ENCODE assay signal across 19 cellular contexts in genomic region chr14:44180975-44181374, GRCh38.
"Had no signal": no experiment of that assay in that cellular context is flagged by ENCODE, and none has a peak within 500 bp of the region (broad histone marks: within the 10 kb centered on the region; RNA-seq: fewer than 3 reads in every experiment).

No MANE protein-coding gene starts in this region.

- H3K27me3 Mint-ChIP-seq: activated CD4-positive, alpha-beta memory T cell treated with anti-CD3 and anti-CD28 coated beads, Interleukin-2, amount 10 ng/mL, durations not matched to agents 7 days and 5 days; activated naive CD8-positive, alpha-beta T cell treated with anti-CD3 and anti-CD28 coated beads, Interleukin-2, amount 50 U/mL, for 24 hours had no signal

- ATAC-seq: activated naive CD8-positive, alpha-beta T cell treated with anti-CD3 and anti-CD28 coated beads, Interleukin-2, amount 50 U/mL, for 24 hours; body of pancreas; gastrocnemius medialis; pancreas; psoas muscle had no signal

- H3K27ac Mint-ChIP-seq: activated CD4-positive, alpha-beta memory T cell treated with anti-CD3 and anti-CD28 coated beads, Interleukin-2, amount 10 ng/mL, durations not matched to agents 7 days and 5 days; activated naive CD8-positive, alpha-beta T cell treated with anti-CD3 and anti-CD28 coated beads, Interleukin-2, amount 50 U/mL, for 24 hours; nephron progenitor cell had no signal

- H3K4me1 Mint-ChIP-seq: activated CD4-positive, alpha-beta memory T cell treated with anti-CD3 and anti-CD28 coated beads, Interleukin-2, amount 10 ng/mL, durations not matched to agents 7 days and 5 days; activated naive CD8-positive, alpha-beta T cell treated with anti-CD3 and anti-CD28 coated beads, Interleukin-2, amount 50 U/mL, for 24 hours; nephron progenitor cell had no signal

- H3K4me3 Mint-ChIP-seq: activated CD4-positive, alpha-beta memory T cell treated with anti-CD3 and anti-CD28 coated beads, Interleukin-2, amount 10 ng/mL, durations not matched to agents 7 days and 5 days; activated naive CD8-positive, alpha-beta T cell treated with anti-CD3 and anti-CD28 coated beads, Interleukin-2, amount 50 U/mL, for 24 hours; nephron progenitor cell had no signal

- DNase-seq: activated CD4-positive, alpha-beta memory T cell treated with anti-CD3 and anti-CD28 coated beads, Interleukin-2, amount 10 ng/mL, durations not matched to agents 7 days and 5 days; activated CD4-positive, alpha-beta T cell treated with anti-CD3 and anti-CD28 coated beads for 48 hours; activated CD4-positive, CD25-positive, alpha-beta regulatory T cell; activated gamma-delta T cell; activated naive CD4-positive, alpha-beta T cell treated with anti-CD3 and anti-CD28 coated beads, Interleukin-2, amount 50 U/mL, for 16 hours; activated naive CD8-positive, alpha-beta T cell treated with anti-CD3 and anti-CD28 coated beads, Interleukin-2, amount 50 U/mL, for 24 hours; anterior cingulate cortex; body of pancreas; cortex of kidney; erythroblast; gastrocnemius medialis; hypothalamus; left ventricle myocardium inferior; nephron progenitor cell; pancreas; psoas muscle; stimulated activated CD4-positive, alpha-beta T cell treated with anti-CD3 and anti-CD28 coated beads, Interleukin-4, amount 100 ng/mL, for 24 hours; stimulated activated naive CD4-positive, alpha-beta T cell treated with Interleukin-2 at 50 U/mL for 16 hours; upper lobe of left lung had no signal
